ENCODE assay signal across 14 cellular contexts in the genomic region with DNA sequence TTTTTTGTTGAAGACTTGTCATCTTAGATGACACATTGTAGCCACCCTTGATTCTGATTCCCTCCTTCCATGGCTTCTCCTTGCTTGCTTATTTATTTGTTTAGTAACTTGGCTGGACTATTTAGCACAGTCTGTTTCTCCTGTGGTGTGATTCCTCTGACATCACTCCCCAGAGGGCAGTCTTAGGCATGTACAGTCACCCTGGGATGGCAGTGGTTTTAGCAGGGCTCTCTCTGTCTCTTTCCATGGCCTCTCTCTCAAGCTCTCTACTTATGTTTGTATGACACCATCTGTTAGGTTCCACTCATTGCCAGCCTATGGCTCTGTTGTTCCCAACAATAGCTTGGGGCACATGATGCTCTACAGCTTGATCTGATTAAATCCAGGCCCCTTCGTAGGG.
DNase-seq lines count a peak whose midpoint lies in the region; ATAC-seq and TF ChIP-seq lines count a peak whose summit lies in the region.
"Had no signal": no experiment of that assay in that cellular context is flagged by ENCODE, and none has a peak within 500 bp of the region (broad histone marks: within the 10 kb centered on the region; RNA-seq: fewer than 3 reads in every experiment).

No MANE protein-coding gene starts in this region.

- no peak overlapping the region for H3K4me3 ChIP-seq in SJCRH30
- H3K4me3 ChIP-seq: psoas muscle had no signal

- no peaks in the 10 kb centered on the region for H3K9me3 ChIP-seq in SJCRH30 (replicated peaks)
- H3K9me3 ChIP-seq: psoas muscle had no signal

- no peak overlapping the region for H3K4me3 Mint-ChIP-seq in glutamatergic neuron (ENCODE audit: unreplicated experiment)
- H3K4me3 Mint-ChIP-seq in immature natural killer cell, result no peak overlapping the region
- H3K4me3 Mint-ChIP-seq: activated CD8-positive, alpha-beta memory T cell treated with anti-CD3 and anti-CD28 coated beads, Interleukin-2, amount 10 ng/mL, durations not matched to agents 7 days and 5 days; B cell had no signal

- peaks cover 1% of the 10 kb centered on the region for H3K27me3 Mint-ChIP-seq in glutamatergic neuron (ENCODE audit: unreplicated experiment)
- H3K27me3 Mint-ChIP-seq in immature natural killer cell (ENCODE audit: low read depth in 3 of 3), result peaks cover 0 to 7% (median 4%) of the 10 kb centered on the region in 3 donors

- H3K9me3 Mint-ChIP-seq in glutamatergic neuron (ENCODE audit: unreplicated experiment) (no peaks in the 10 kb centered on the region), immature natural killer cell (no peaks in the 10 kb centered on the region)

- no peak overlapping the region for H3K27ac ChIP-seq in SJCRH30
- H3K27ac ChIP-seq: HL-60, psoas muscle, RWPE1 had no signal

- peak; percentile 42 for ATAC-seq in GM21423 (IDR thresholded peaks at IDR 0.05; ENCODE audit: unreplicated experiment)
- ATAC-seq: activated CD8-positive, alpha-beta memory T cell treated with anti-CD3 and anti-CD28 coated beads, Interleukin-2, amount 10 ng/mL, durations not matched to agents 7 days and 5 days; psoas muscle had no signal

- DNase-seq in AG20443 (ENCODE audit: low spot score) (peak; percentile 71), NCI-H82 treated with DMSO at 0.1 percent for 48 hours (lab: John Stamatoyannopoulos, UW; ENCODE audit: unreplicated experiment) (peak; percentile 78), glutamatergic neuron (no peak), SKM-1 (lab: John Stamatoyannopoulos, UW; ENCODE audit: unreplicated experiment) (no peak), SJCRH30 (no peak), immature natural killer cell (no peak)
- no peak for DNase-seq in stimulated activated CD4-positive, alpha-beta T cell treated with anti-CD3 and anti-CD28 coated beads, Interleukin-4, amount 100 ng/mL, for 4 hours
- DNase-seq: activated CD8-positive, alpha-beta memory T cell treated with anti-CD3 and anti-CD28 coated beads, Interleukin-2, amount 10 ng/mL, durations not matched to agents 7 days and 5 days; DMS79 had no signal

- TF ChIP-seq CTCF in glutamatergic neuron (IDR thresholded peaks at IDR 0.05; ENCODE audit: partially characterized antibody, unreplicated experiment), result no peak

- H3K36me3 Mint-ChIP-seq in glutamatergic neuron (ENCODE audit: unreplicated experiment) (no peaks in the 10 kb centered on the region), immature natural killer cell (no peaks in the 10 kb centered on the region)
- H3K36me3 Mint-ChIP-seq: activated CD8-positive, alpha-beta memory T cell treated with anti-CD3 and anti-CD28 coated beads, Interleukin-2, amount 10 ng/mL, durations not matched to agents 7 days and 5 days had no signal

- no peaks in the 10 kb centered on the region for H3K4me1 ChIP-seq in SJCRH30
- H3K4me1 ChIP-seq: psoas muscle had no signal

- H3K27me3 ChIP-seq in SJCRH30, result no peaks in the 10 kb centered on the region

- H3K27ac Mint-ChIP-seq in glutamatergic neuron (ENCODE audit: unreplicated experiment) (peak overlapping the region; percentile 24), immature natural killer cell (no peak overlapping the region)
- H3K27ac Mint-ChIP-seq: activated CD8-positive, alpha-beta memory T cell treated with anti-CD3 and anti-CD28 coated beads, Interleukin-2, amount 10 ng/mL, durations not matched to agents 7 days and 5 days; B cell had no signal

- peaks cover 25% of the 10 kb centered on the region for H3K4me1 Mint-ChIP-seq in glutamatergic neuron (ENCODE audit: low read depth, unreplicated experiment)
- H3K4me1 Mint-ChIP-seq in immature natural killer cell, result no peaks in the 10 kb centered on the region
- H3K4me1 Mint-ChIP-seq: activated CD8-positive, alpha-beta memory T cell treated with anti-CD3 and anti-CD28 coated beads, Interleukin-2, amount 10 ng/mL, durations not matched to agents 7 days and 5 days; B cell had no signal

- H3K36me3 ChIP-seq in SJCRH30, result no peaks in the 10 kb centered on the region

Comparison
In these comparisons a context has a peak if more than half of its experiments do, and no peak if none do; other contexts are left out.
1. DNase-seq: peak in AG20443 (single experiment) and NCI-H82 treated with DMSO at 0.1 percent for 48 hours (single experiment); none in glutamatergic neuron (single experiment), stimulated activated CD4-positive, alpha-beta T cell treated with anti-CD3 and anti-CD28 coated beads, Interleukin-4, amount 100 ng/mL, for 4 hours (0 of 2), SKM-1 (single experiment), SJCRH30 (0 of 2) and immature natural killer cell (0 of 3).